In genomic region chr7:158037211-158037610, GRCh38 we compare ENCODE assay signal across 23 cellular contexts.
DNase-seq lines count a peak whose midpoint lies in the region; ATAC-seq, FAIRE-seq and TF ChIP-seq lines count a peak whose summit lies in the region.
"Had no signal": no experiment of that assay in that cellular context is flagged by ENCODE, and none has a peak within 500 bp of the region (broad histone marks: within the 10 kb centered on the region; RNA-seq: fewer than 3 reads in every experiment).

No MANE protein-coding gene starts in this region.

- TF ChIP-seq EP300 in GM12878 (IDR thresholded peaks at IDR 0.05; ENCODE audit: borderline replicate concordance in 1 of 2, control insufficient read depth in 1 of 2, low read depth in 2 of 2, low read length in 2 of 2), result no peak

- BruUV-seq in GM12878 (replicated peaks; lab: Mats Ljungman, UMichigan), result no TSS peak

- H3K4me3 ChIP-seq in left ventricle myocardium inferior, result no peak overlapping the region
- no peak overlapping the region for H3K4me3 ChIP-seq in GM12878
- H3K4me3 ChIP-seq in testis, result no peak overlapping the region
- H3K4me3 ChIP-seq: BLaER1, GM23338 had no signal

- TF ChIP-seq CTCF in left ventricle myocardium inferior (IDR thresholded peaks at IDR 0.05; ENCODE audit: borderline replicate concordance) (no peak), GM12878 (IDR thresholded peaks at IDR 0.05 in 2 of 3, conservative IDR thresholded peaks at IDR 0.05 in 1 of 3; ENCODE audit: control insufficient read depth in 2 of 3, extremely low read depth in 1 of 3, insufficient read depth in 1 of 3, low read depth in 3 of 3, low read length in 3 of 3) (no peak), testis (IDR thresholded peaks at IDR 0.05) (no peak)

- FAIRE-seq in GM12878 (lab: Jason Lieb, UNC), result no peak
- FAIRE-seq: D721Med, GM12891, GM18507 had no signal

- H3K27me3 ChIP-seq in left ventricle myocardium inferior (ENCODE audit: low read depth) (peaks cover 19% of the 10 kb centered on the region), GM12878 (replicated peaks in 1 of 2; ENCODE audit: control insufficient read depth in 2 of 2, insufficient read depth in 2 of 2, low read length in 1 of 2) (no peaks in the 10 kb centered on the region), testis (no peaks in the 10 kb centered on the region)
- H3K27me3 ChIP-seq: BLaER1 had no signal

- no peak overlapping the region for H3K9ac ChIP-seq in GM12878 (ENCODE audit: control insufficient read depth, insufficient read depth, low read length)
- H3K9ac ChIP-seq: BLaER1 had no signal

- intact Hi-C loops in cardiac septum (cut with DNase I), result no loop called here
- intact Hi-C loops in left ventricle myocardium inferior (cut with micrococcal nuclease), result no loop called here
- intact Hi-C loops in GM12878 (cut with micrococcal nuclease; ENCODE audit: unreplicated experiment), result no loop called here
- intact Hi-C loops in testis (cut with DNase I; ENCODE audit: low total_unique reads), result no loop called here

- no peak overlapping the region for H2AFZ ChIP-seq in GM12878 (ENCODE audit: control insufficient read depth, low read depth, low read length)
- H2AFZ ChIP-seq: GM23338 had no signal

- no peak overlapping the region for H3K4me2 ChIP-seq in GM12878 (ENCODE audit: control insufficient read depth, insufficient read depth)
- H3K4me2 ChIP-seq: BLaER1, GM23338 had no signal

- SMC1A ChIA-PET in GM12878 (lab: Charles Lee; ENCODE audit: uncharacterized antibody, unreplicated experiment), result no interaction called here

- no peaks in the 10 kb centered on the region for H3K36me3 ChIP-seq in left ventricle myocardium inferior
- H3K36me3 ChIP-seq in GM12878 (ENCODE audit: control insufficient read depth in 2 of 2, insufficient read depth in 2 of 2, low read length in 1 of 2), result no peaks in the 10 kb centered on the region
- H3K36me3 ChIP-seq in testis (ENCODE audit: low read depth, missing control alignments), result no peaks in the 10 kb centered on the region
- H3K36me3 ChIP-seq: BLaER1 had no signal

- CTCF ChIA-PET in GM12878 (lab: Yijun Ruan, JAX), result no interaction called here

- no peak for TF ChIP-seq RAD21 in GM12878 (IDR thresholded peaks at IDR 0.05; ENCODE audit: insufficient read depth, low read depth, low read length)

- POLR2A ChIA-PET in GM12878 (lab: Charles Lee), result no interaction called here

- H3K4me1 ChIP-seq in left ventricle myocardium inferior, result no peaks in the 10 kb centered on the region
- H3K4me1 ChIP-seq in GM12878 (ENCODE audit: control insufficient read depth, insufficient read depth, low read length), result no peaks in the 10 kb centered on the region
- no peaks in the 10 kb centered on the region for H3K4me1 ChIP-seq in testis
- H3K4me1 ChIP-seq: BLaER1 had no signal

- in situ Hi-C loops in GM12878 (cut with MboI), result no loop called here

- TF ChIP-seq POLR2A in GM12878 (IDR thresholded peaks at IDR 0.05; ENCODE audit: low read depth, low read length), result no peak
- TF ChIP-seq POLR2A in testis (IDR thresholded peaks at IDR 0.05), result no peak

- RAD21 ChIA-PET in GM12878 (lab: Charles Lee; ENCODE audit: unreplicated experiment), result no interaction called here

- no peak overlapping the region for H3K27ac ChIP-seq in left ventricle myocardium inferior (replicated peaks)
- H3K27ac ChIP-seq in GM12878 (ENCODE audit: control insufficient read depth, insufficient read depth), result no peak overlapping the region
- H3K27ac ChIP-seq in testis, result no peak overlapping the region
- H3K27ac ChIP-seq: 22Rv1, BLaER1, C4-2B had no signal

- DNase-seq in NCI-H2029 (lab: John Stamatoyannopoulos, UW) (peak; percentile 19), NCI-H2029 treated with DMSO at 0.1 percent for 48 hours (lab: John Stamatoyannopoulos, UW) (no peak), cardiac septum (ENCODE audit: low spot score) (peak; percentile 51), left ventricle myocardium inferior (no peak), GM12878 (ENCODE audit: low read depth, low spot score) (no peak), testis (peak; percentile 0), T-helper 2 cell (no peak)
- DNase-seq: CD4-positive, CD25-positive, alpha-beta regulatory T cell; DMS 273 treated with DMSO at 0.1 percent for 48 hours; DMS79; EL; GDM1; H9 had no signal

- no peaks in the 10 kb centered on the region for H3K79me2 ChIP-seq in GM12878 (ENCODE audit: control insufficient read depth, insufficient read depth, low read length)

- ATAC-seq in GM12878, result no peak
- ATAC-seq in HG02870 (IDR thresholded peaks at IDR 0.05; ENCODE audit: unreplicated experiment), result no peak
- ATAC-seq: CD8-positive, alpha-beta T cell; GM23338; HCT116 had no signal

- H4K20me1 ChIP-seq in GM12878 (ENCODE audit: control insufficient read depth, insufficient read depth), result no peaks in the 10 kb centered on the region
- H4K20me1 ChIP-seq: BLaER1 had no signal

- WGBS in GM12878 (ENCODE audit: insufficient coverage, insufficient replicate concordance, low lambda C conversion rate, missing lambda C conversion rate), result 35% methylated on average over 7 of the region's 7 CpGs
- WGBS in testis, 2 donors, result 94 to 98% methylated on average over 7 of the region's 7 CpGs

- H3K9me3 ChIP-seq in left ventricle myocardium inferior (replicated peaks) (peaks cover 28% of the 10 kb centered on the region), GM12878 (replicated peaks; ENCODE audit: control insufficient read depth, insufficient read depth, low read length) (no peaks in the 10 kb centered on the region; the same call in 2 of the 3 replicates), testis (no peaks in the 10 kb centered on the region)

TF ChIP-seq in GM12878, 131 proteins besides CTCF, POLR2A, EP300 and RAD21:
- TF ChIP-seq TCF12 (IDR thresholded peaks at IDR 0.05; ENCODE audit: low read depth, low read length) (no peak), NR2C2 (IDR thresholded peaks at IDR 0.05; ENCODE audit: borderline replicate concordance, control insufficient read depth, insufficient read length, low read depth) (peak; percentile 23)
TF ChIP-seq in GM12878: peak in this region for 1.

Comparison
In these comparisons a context has a peak if more than half of its experiments do, and no peak if none do; other contexts are left out.
1. DNase-seq: peak in NCI-H2029 (single experiment), cardiac septum (single experiment) and testis (single experiment); none in NCI-H2029 treated with DMSO at 0.1 percent for 48 hours (single experiment), left ventricle myocardium inferior (single experiment), GM12878 (single experiment) and T-helper 2 cell (0 of 5).